ENCODE assay signal across 14 cellular contexts in genomic region chr7:2169923-2170575, GRCh38.
DNase-seq lines count a peak whose midpoint lies in the region; ATAC-seq, FAIRE-seq and TF ChIP-seq lines count a peak whose summit lies in the region.
"Had no signal": no experiment of that assay in that cellular context is flagged by ENCODE, and none has a peak within 500 bp of the region (broad histone marks: within the 10 kb centered on the region; RNA-seq: fewer than 3 reads in every experiment).

No MANE protein-coding gene starts in this region.

- H3K79me2 ChIP-seq in GM23338 (replicated peaks; ENCODE audit: insufficient read depth): no peaks in the 10 kb centered on the region

- H3K27ac ChIP-seq in GM23338 (ENCODE audit: low read depth): no peak overlapping the region
- no peak overlapping the region for H3K27ac ChIP-seq in small intestine (ENCODE audit: low read depth in 1 of 2, low read length in 1 of 2)

- no peak for ATAC-seq in GM23338

- no peak overlapping the region for H3K4me3 ChIP-seq in GM23338
- H3K4me3 ChIP-seq in small intestine (ENCODE audit: low read depth in 1 of 2, low read length in 2 of 2): no peak overlapping the region

- H3K4me1 Mint-ChIP-seq in GM23338: peaks cover 11% of the 10 kb centered on the region
- H3K4me1 Mint-ChIP-seq in nephron: peaks cover 68% of the 10 kb centered on the region
- peaks cover 8 to 11% of the 10 kb centered on the region in 2 donors for H3K4me1 Mint-ChIP-seq in immature natural killer cell

- no peaks in the 10 kb centered on the region for H3K9me3 Mint-ChIP-seq in GM23338
- no peaks in the 10 kb centered on the region for H3K9me3 Mint-ChIP-seq in nephron
- H3K9me3 Mint-ChIP-seq in immature natural killer cell: no peaks in the 10 kb centered on the region
- H3K9me3 Mint-ChIP-seq: activated CD4-positive, alpha-beta T cell treated with anti-CD3 and anti-CD28 coated beads, Interleukin-2, amount 10 ng/mL, durations not matched to agents 24 days and 14 days; CD4-positive, CD25-positive, alpha-beta regulatory T cell had no signal

- WGBS in small intestine, 3 donors: 93 to 95% (median 94%) methylated on average over 17 of the region's 17 CpGs

- DNase-seq in DMS153 (lab: John Stamatoyannopoulos, UW) (peak; percentile 22), DMS153 treated with DMSO at 0.1 percent for 48 hours (lab: John Stamatoyannopoulos, UW; ENCODE audit: unreplicated experiment) (no peak), GM23338 (ENCODE audit: low spot score) (no peak), astrocyte of the hippocampus (ENCODE audit: low read depth, low spot score) (peak; percentile 53), small intestine (no peak), immature natural killer cell (no peak)
- DNase-seq in NK-92 treated with Interleukin-12 subunit alpha and Interleukin-12 subunit beta, amount 100 ng/mL, for 24 hours (lab: John Stamatoyannopoulos, UW): no peak
- DNase-seq: activated CD4-positive, alpha-beta T cell treated with anti-CD3 and anti-CD28 coated beads, Interleukin-2, amount 10 ng/mL, durations not matched to agents 24 days and 14 days; activated T-cell treated with anti-CD3 and anti-CD28 coated beads, Interleukin-2, amount 50 U/mL, for 48 hours; CD4-positive, CD25-positive, alpha-beta regulatory T cell; NCI-H1436 treated with DMSO at 0.1 percent for 48 hours; NCI-H748 treated with DMSO at 0.1 percent for 48 hours; stimulated activated CD4-positive, alpha-beta T cell treated with anti-CD3 and anti-CD28 coated beads, Interleukin-15, amount 100 ng/mL, for 24 hours had no signal

- no peaks in the 10 kb centered on the region for H4K20me1 ChIP-seq in GM23338 (replicated peaks; ENCODE audit: insufficient read depth)

- H3K4me3 Mint-ChIP-seq in GM23338 (no peak overlapping the region), nephron (no peak overlapping the region), immature natural killer cell (no peak overlapping the region)
- H3K4me3 Mint-ChIP-seq: activated CD4-positive, alpha-beta T cell treated with anti-CD3 and anti-CD28 coated beads, Interleukin-2, amount 10 ng/mL, durations not matched to agents 24 days and 14 days; CD4-positive, CD25-positive, alpha-beta regulatory T cell had no signal

- H3K27me3 ChIP-seq in GM23338 (ENCODE audit: insufficient read depth) (no peaks in the 10 kb centered on the region), small intestine (ENCODE audit: control insufficient read depth in 2 of 2, insufficient read depth in 2 of 2, low read length in 2 of 2) (no peaks in the 10 kb centered on the region)

- no peaks in the 10 kb centered on the region for H3F3A ChIP-seq in GM23338 (replicated peaks; ENCODE audit: low read depth)

- H3K27me3 Mint-ChIP-seq in GM23338 (ENCODE audit: insufficient read depth, low read depth, poor library complexity): peaks cover 5% of the 10 kb centered on the region
- H3K27me3 Mint-ChIP-seq in nephron (ENCODE audit: low read depth): peaks cover 10% of the 10 kb centered on the region
- peaks cover 0 to 2% (median 0%) of the 10 kb centered on the region in 3 donors for H3K27me3 Mint-ChIP-seq in immature natural killer cell (ENCODE audit: low read depth in 3 of 3)
- H3K27me3 Mint-ChIP-seq: activated CD4-positive, alpha-beta T cell treated with anti-CD3 and anti-CD28 coated beads, Interleukin-2, amount 10 ng/mL, durations not matched to agents 24 days and 14 days; CD4-positive, CD25-positive, alpha-beta regulatory T cell had no signal

- H3K36me3 Mint-ChIP-seq in GM23338 (ENCODE audit: low read depth) (peaks cover 22% of the 10 kb centered on the region; the same call in 2 of the 3 replicates), nephron (ENCODE audit: low read depth) (peaks cover 29% of the 10 kb centered on the region), immature natural killer cell (peaks cover 13 to 19% (median 17%) of the 10 kb centered on the region in 3 donors)

- H3K4me1 ChIP-seq in GM23338 (ENCODE audit: insufficient read depth): no peaks in the 10 kb centered on the region
- no peaks in the 10 kb centered on the region for H3K4me1 ChIP-seq in small intestine (ENCODE audit: control insufficient read depth in 2 of 2, insufficient read depth in 1 of 2, low read depth in 1 of 2, low read length in 1 of 2)

- H3K9me2 ChIP-seq in GM23338 (ENCODE audit: insufficient read depth): no peaks in the 10 kb centered on the region

- H3K4me2 ChIP-seq in GM23338: no peak overlapping the region

- H3K9me3 ChIP-seq in small intestine (ENCODE audit: control insufficient read depth, low read depth): no peaks in the 10 kb centered on the region

- peak overlapping the region; percentile 63 for H3K27ac Mint-ChIP-seq in GM23338
- peak overlapping the region; percentile 25 to 50 (median 26) for H3K27ac Mint-ChIP-seq in nephron
- H3K27ac Mint-ChIP-seq in immature natural killer cell: peak overlapping the region in 1 of 6 donors; percentile 67
- H3K27ac Mint-ChIP-seq: activated CD4-positive, alpha-beta T cell treated with anti-CD3 and anti-CD28 coated beads, Interleukin-2, amount 10 ng/mL, durations not matched to agents 24 days and 14 days had no signal

- H3K36me3 ChIP-seq in GM23338 (ENCODE audit: insufficient read depth) (no peaks in the 10 kb centered on the region), small intestine (ENCODE audit: control insufficient read depth in 2 of 2, insufficient read depth in 2 of 2, low read length in 2 of 2) (no peaks in the 10 kb centered on the region)

- no peak overlapping the region for H2AFZ ChIP-seq in GM23338

- TF ChIP-seq CTCF in GM23338 (conservative IDR thresholded peaks at IDR 0.05; ENCODE audit: low read depth in 2 of 2) (no peak), nephron (IDR thresholded peaks at IDR 0.05; ENCODE audit: unreplicated experiment in 3 of 3) (no peak)

- FAIRE-seq in small intestine (lab: Jason Lieb, UNC): no peak

TF ChIP-seq in GM23338, 12 proteins besides CTCF, POLR2A, EP300 and RAD21 (continues in another document):
- TF ChIP-seq JUNB (IDR thresholded peaks at IDR 0.05; ENCODE audit: unreplicated experiment) (no peak), EZH2phosphoT487 (IDR thresholded peaks at IDR 0.05; ENCODE audit: unreplicated experiment) (no peak), ZNF114 (CRISPR knock-in tag; IDR thresholded peaks at IDR 0.05) (no peak), EZH2 (IDR thresholded peaks at IDR 0.05; ENCODE audit: low read depth, unreplicated experiment) (no peak)
- TF ChIP-seq, protein P1, sequence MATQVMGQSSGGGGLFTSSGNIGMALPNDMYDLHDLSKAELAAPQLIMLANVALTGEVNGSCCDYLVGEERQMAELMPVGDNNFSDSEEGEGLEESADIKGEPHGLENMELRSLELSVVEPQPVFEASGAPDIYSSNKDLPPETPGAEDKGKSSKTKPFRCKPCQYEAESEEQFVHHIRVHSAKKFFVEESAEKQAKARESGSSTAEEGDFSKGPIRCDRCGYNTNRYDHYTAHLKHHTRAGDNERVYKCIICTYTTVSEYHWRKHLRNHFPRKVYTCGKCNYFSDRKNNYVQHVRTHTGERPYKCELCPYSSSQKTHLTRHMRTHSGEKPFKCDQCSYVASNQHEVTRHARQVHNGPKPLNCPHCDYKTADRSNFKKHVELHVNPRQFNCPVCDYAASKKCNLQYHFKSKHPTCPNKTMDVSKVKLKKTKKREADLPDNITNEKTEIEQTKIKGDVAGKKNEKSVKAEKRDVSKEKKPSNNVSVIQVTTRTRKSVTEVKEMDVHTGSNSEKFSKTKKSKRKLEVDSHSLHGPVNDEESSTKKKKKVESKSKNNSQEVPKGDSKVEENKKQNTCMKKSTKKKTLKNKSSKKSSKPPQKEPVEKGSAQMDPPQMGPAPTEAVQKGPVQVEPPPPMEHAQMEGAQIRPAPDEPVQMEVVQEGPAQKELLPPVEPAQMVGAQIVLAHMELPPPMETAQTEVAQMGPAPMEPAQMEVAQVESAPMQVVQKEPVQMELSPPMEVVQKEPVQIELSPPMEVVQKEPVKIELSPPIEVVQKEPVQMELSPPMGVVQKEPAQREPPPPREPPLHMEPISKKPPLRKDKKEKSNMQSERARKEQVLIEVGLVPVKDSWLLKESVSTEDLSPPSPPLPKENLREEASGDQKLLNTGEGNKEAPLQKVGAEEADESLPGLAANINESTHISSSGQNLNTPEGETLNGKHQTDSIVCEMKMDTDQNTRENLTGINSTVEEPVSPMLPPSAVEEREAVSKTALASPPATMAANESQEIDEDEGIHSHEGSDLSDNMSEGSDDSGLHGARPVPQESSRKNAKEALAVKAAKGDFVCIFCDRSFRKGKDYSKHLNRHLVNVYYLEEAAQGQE (IDR thresholded peaks at IDR 0.05; ENCODE audit: unreplicated experiment): no peak

Comparison
In these comparisons a context has a peak if more than half of its experiments do, and no peak if none do; other contexts are left out.
1. DNase-seq: peak in DMS153 (single experiment) and astrocyte of the hippocampus (single experiment); none in DMS153 treated with DMSO at 0.1 percent for 48 hours (single experiment), GM23338 (single experiment), NK-92 treated with Interleukin-12 subunit alpha and Interleukin-12 subunit beta, amount 100 ng/mL, for 24 hours (single experiment), small intestine (single experiment) and immature natural killer cell (0 of 3).